8 cellular contexts compared by ENCODE assay signal in genomic region chr18:35497334-35498197, GRCh38. TPM values are rescaled to one million over a fixed set of nuclear protein-coding genes. Genes with fewer than 3 reads are reported as not detected.
DNase-seq lines count a peak whose midpoint lies in the region; ATAC-seq and TF ChIP-seq lines count a peak whose summit lies in the region.

Gene INO80C (minus strand): TSS chr18:35497960. CDS start chr18:35497874, 86 bp downstream.

- H3K4me1 Mint-ChIP-seq in activated naive CD4-positive, alpha-beta T cell treated with anti-CD3 and anti-CD28 coated beads, Interleukin-2, amount 10 ng/mL, durations not matched to agents 7 days and 5 days: peaks cover 34% of the 10 kb centered on the region

- H3K36me3 ChIP-seq in SK-N-MC (ENCODE audit: insufficient read depth, low read length) (peaks cover 3% of the 10 kb centered on the region; the same call in 1 of the 2 replicates), gastroesophageal sphincter (no peaks in the 10 kb centered on the region)

- H3K9me3 ChIP-seq in SK-N-MC (ENCODE audit: low read depth, low read length) (no peaks in the 10 kb centered on the region), gastroesophageal sphincter (no peaks in the 10 kb centered on the region)

- H3K27me3 Mint-ChIP-seq in activated naive CD4-positive, alpha-beta T cell treated with anti-CD3 and anti-CD28 coated beads, Interleukin-2, amount 10 ng/mL, durations not matched to agents 7 days and 5 days: peaks cover 5% of the 10 kb centered on the region

- H3K9me3 Mint-ChIP-seq in activated naive CD4-positive, alpha-beta T cell treated with anti-CD3 and anti-CD28 coated beads, Interleukin-2, amount 10 ng/mL, durations not matched to agents 7 days and 5 days: no peaks in the 10 kb centered on the region

- H3K27ac ChIP-seq in SK-N-MC: peak within 1 kb of the TSS; percentile 96
- peak within 1 kb of the TSS; percentile 72 to 94 (median 92) for H3K27ac ChIP-seq in gastroesophageal sphincter

- TF ChIP-seq POLR2A in gastroesophageal sphincter (IDR thresholded peaks at IDR 0.05): peak; percentile 88 to 91

- WGBS in gastroesophageal sphincter (ENCODE audit: low coverage in 1 of 2), 2 donors: 1 to 3% methylated on average over 23 to 36 of the region's 63 CpGs

- H3K27ac Mint-ChIP-seq in activated naive CD4-positive, alpha-beta T cell treated with anti-CD3 and anti-CD28 coated beads, Interleukin-2, amount 10 ng/mL, durations not matched to agents 7 days and 5 days: peak within 1 kb of the TSS; percentile 95

- H3K4me3 Mint-ChIP-seq in activated naive CD4-positive, alpha-beta T cell treated with anti-CD3 and anti-CD28 coated beads, Interleukin-2, amount 10 ng/mL, durations not matched to agents 7 days and 5 days: peak within 1 kb of the TSS; percentile 90

- peak within 1 kb of the TSS; percentile 92 for H3K9ac ChIP-seq in SK-N-MC (ENCODE audit: insufficient read length)

- ATAC-seq in HG02588 (IDR thresholded peaks at IDR 0.05; ENCODE audit: unreplicated experiment) (peak; percentile 93), gastroesophageal sphincter (peak; percentile 97)

- DNase-seq in NCI-H1048 (lab: John Stamatoyannopoulos, UW) (peak; percentile 82), SK-N-MC (ENCODE audit: low read depth, low spot score) (peak; percentile 84), non-pigmented ciliary epithelial cell (ENCODE audit: low read depth) (peak; percentile 86), superior temporal gyrus (ENCODE audit: extremely low spot score) (peak; percentile 93)
- DNase-seq in activated naive CD4-positive, alpha-beta T cell treated with anti-CD3 and anti-CD28 coated beads, Interleukin-2, amount 10 ng/mL, durations not matched to agents 7 days and 5 days: peak; percentile 93

- peak in 1 of 4 experiments; percentile 6 for TF ChIP-seq CTCF in gastroesophageal sphincter (IDR thresholded peaks at IDR 0.05)

- peaks cover 3% of the 10 kb centered on the region for H3K36me3 Mint-ChIP-seq in activated naive CD4-positive, alpha-beta T cell treated with anti-CD3 and anti-CD28 coated beads, Interleukin-2, amount 10 ng/mL, durations not matched to agents 7 days and 5 days

- H3K4me1 ChIP-seq in gastroesophageal sphincter: peaks cover 8 to 46% (median 14%) of the 10 kb centered on the region in 3 donors

- CTCF ChIA-PET in activated naive CD4-positive, alpha-beta T cell treated with anti-CD3 and anti-CD28 coated beads, Interleukin-2, amount 10 ng/mL, durations not matched to agents 7 days and 5 days (lab: Charles Lee): interaction anchor here (0.6 kb wide), 1 partner anchor 15 kb away, joined by 3 read pairs; no protein-coding TSS in a partner anchor

- H3K4me3 ChIP-seq in GM08714 (ENCODE audit: low read length) (peak within 1 kb of the TSS; percentile 64), SK-N-MC (peak within 1 kb of the TSS; percentile 90), gastroesophageal sphincter (peak within 1 kb of the TSS; percentile 52 to 63)

- no peaks in the 10 kb centered on the region for H3K27me3 ChIP-seq in gastroesophageal sphincter

- TF ChIP-seq EP300 in gastroesophageal sphincter (IDR thresholded peaks at IDR 0.05): no peak

RNA-seq across cellular contexts. Expression of gene INO80C, which starts in this region (rescaled TPM):
- total RNA-seq in gastroesophageal sphincter: 10 to 100 TPM in 1 of 4 donors, 1 to 10 TPM in 3; 5.8 to 13.6 (median 8.6) TPM

Comparison
In these comparisons a context has a peak if more than half of its experiments do, and no peak if none do; other contexts are left out.
1. Peak in every context shown above with its lines: DNase-seq, ATAC-seq, H3K4me3 ChIP-seq and H3K27ac ChIP-seq.